ENCODE assay signal across 27 cellular contexts in the genomic region with DNA sequence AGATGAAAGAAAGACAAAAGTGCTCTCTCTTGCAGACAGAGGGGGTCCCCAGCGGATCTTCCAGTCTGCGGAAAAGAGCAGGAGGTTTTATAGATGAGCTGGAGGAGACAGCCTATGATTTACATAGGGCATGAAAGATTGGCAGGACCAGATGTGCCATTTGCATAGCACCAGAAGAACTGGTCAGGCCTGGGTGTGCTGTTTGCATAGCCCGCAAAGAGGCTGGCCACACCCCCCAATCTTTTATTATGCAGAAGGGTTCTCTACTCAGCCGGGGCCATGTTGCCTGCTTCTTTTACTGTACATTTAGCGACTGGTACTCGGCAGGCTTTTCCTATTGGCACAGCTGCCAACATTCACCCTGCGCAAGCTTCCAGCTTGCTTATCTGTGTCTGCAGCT.
"Had no signal": no experiment of that assay in that cellular context is flagged by ENCODE, and none has a peak within 500 bp of the region (broad histone marks: within the 10 kb centered on the region; RNA-seq: fewer than 3 reads in every experiment).

No MANE protein-coding gene starts in this region.

- H3K4me2 ChIP-seq: KMS-11 had no signal

- H3K9me3 Mint-ChIP-seq: activated CD4-positive, alpha-beta memory T cell treated with anti-CD3 and anti-CD28 coated beads, Interleukin-2, amount 10 ng/mL, durations not matched to agents 7 days and 5 days; activated T-helper 2 cell treated with anti-CD3 and anti-CD28 coated beads, Interferon-gamma antibody, Interleukin-2, Interleukin-4, amounts not matched to agents 10 μg/mL and 5 μg/mL and 100 μg/mL, durations not matched to agents 14 hours and 24 hours and 36 hours had no signal

- H3K9ac ChIP-seq: KMS-11 had no signal

- H3K36me3 Mint-ChIP-seq: activated naive CD4-positive, alpha-beta T cell treated with anti-CD3 and anti-CD28 coated beads, Interleukin-2, amount 10 ng/mL, durations not matched to agents 7 days and 5 days; activated naive CD8-positive, alpha-beta T cell treated with anti-CD3 and anti-CD28 coated beads for 36 hours; T-cell had no signal

- H3K27me3 ChIP-seq: brain microvascular endothelial cell, cardiac muscle cell, MG63 had no signal

- H3K27ac ChIP-seq: brain microvascular endothelial cell, cardiac muscle cell, KMS-11, SK-N-MC had no signal

- H3K27ac Mint-ChIP-seq: activated CD4-positive, alpha-beta memory T cell treated with anti-CD3 and anti-CD28 coated beads, Interleukin-2, amount 10 ng/mL, durations not matched to agents 7 days and 5 days; activated CD4-positive, alpha-beta T cell treated with anti-CD3 and anti-CD28 coated beads for 36 hours; activated naive CD4-positive, alpha-beta T cell treated with anti-CD3 and anti-CD28 coated beads, Interleukin-2, amount 10 ng/mL, durations not matched to agents 7 days and 5 days; activated naive CD8-positive, alpha-beta T cell treated with anti-CD3 and anti-CD28 coated beads for 36 hours; activated T-cell treated with anti-CD3 and anti-CD28 coated beads, Interleukin-2, amount 50 U/mL, for 72 hours; activated T-helper 2 cell treated with anti-CD3 and anti-CD28 coated beads, Interferon-gamma antibody, Interleukin-2, Interleukin-4, amounts not matched to agents 10 μg/mL and 5 μg/mL and 100 μg/mL, durations not matched to agents 14 hours and 24 hours and 36 hours; T-cell had no signal

- H3K9me3 ChIP-seq: MG63 had no signal

- H3K4me1 Mint-ChIP-seq: activated CD4-positive, alpha-beta memory T cell treated with anti-CD3 and anti-CD28 coated beads, Interleukin-2, amount 10 ng/mL, durations not matched to agents 7 days and 5 days; activated CD4-positive, alpha-beta T cell treated with anti-CD3 and anti-CD28 coated beads for 36 hours; activated naive CD4-positive, alpha-beta T cell treated with anti-CD3 and anti-CD28 coated beads, Interleukin-2, amount 10 ng/mL, durations not matched to agents 7 days and 5 days; activated naive CD8-positive, alpha-beta T cell treated with anti-CD3 and anti-CD28 coated beads for 36 hours; T-cell had no signal

- H3K36me3 ChIP-seq: brain microvascular endothelial cell, cardiac muscle cell, MG63 had no signal

- H3K4me3 ChIP-seq: cardiac muscle cell, MG63, SK-N-MC had no signal

- H3K4me3 Mint-ChIP-seq: activated CD4-positive, alpha-beta memory T cell treated with anti-CD3 and anti-CD28 coated beads, Interleukin-2, amount 10 ng/mL, durations not matched to agents 7 days and 5 days; activated CD4-positive, alpha-beta T cell treated with anti-CD3 and anti-CD28 coated beads for 36 hours; activated naive CD4-positive, alpha-beta T cell treated with anti-CD3 and anti-CD28 coated beads, Interleukin-2, amount 10 ng/mL, durations not matched to agents 7 days and 5 days; activated naive CD8-positive, alpha-beta T cell treated with anti-CD3 and anti-CD28 coated beads for 36 hours; activated T-cell treated with anti-CD3 and anti-CD28 coated beads, Interleukin-2, amount 50 U/mL, for 72 hours; T-cell had no signal

- DNase-seq: activated CD4-positive, alpha-beta memory T cell treated with anti-CD3 and anti-CD28 coated beads, Interleukin-2, amount 10 ng/mL, durations not matched to agents 7 days and 5 days; activated CD4-positive, alpha-beta T cell treated with anti-CD3 and anti-CD28 coated beads for 36 hours; activated CD4-positive, alpha-beta T cell treated with anti-CD3 and anti-CD28 coated beads, Interleukin-2, amount 50 U/mL, for 1 hour; activated CD8-positive, alpha-beta memory T cell treated with anti-CD3 and anti-CD28 coated beads, Interleukin-2, amount 50 U/mL, for 4 hours; activated gamma-delta T cell treated with Interleukin-2 at 50 U/mL for 16 hours; activated naive CD4-positive, alpha-beta T cell treated with anti-CD3 and anti-CD28 coated beads, Interleukin-2, amount 10 ng/mL, durations not matched to agents 7 days and 5 days; activated naive CD8-positive, alpha-beta T cell treated with anti-CD3 and anti-CD28 coated beads for 36 hours; activated T-cell treated with anti-CD3 and anti-CD28 coated beads, Interleukin-2, amount 50 U/mL, for 72 hours; brain microvascular endothelial cell; MG63; NCI-H1105; NCI-H1436 treated with DMSO at 0.1 percent for 48 hours; NCI-H187; NCI-H2081; NCI-H2171 treated with DMSO at 0.1 percent for 48 hours; NCI-H345; PC-3; SHP77 treated with DMSO at 0.1 percent for 48 hours; T-cell; T-helper 2 cell; T1000 had no signal

- FAIRE-seq: RCC 7860, TTC549 had no signal

- ATAC-seq: activated CD4-positive, alpha-beta T cell treated with anti-CD3 and anti-CD28 coated beads for 36 hours; activated T-cell treated with anti-CD3 and anti-CD28 coated beads, Interleukin-2, amount 50 U/mL, for 72 hours; PC-3; T-cell had no signal

- H3K27me3 Mint-ChIP-seq: activated naive CD4-positive, alpha-beta T cell treated with anti-CD3 and anti-CD28 coated beads, Interleukin-2, amount 10 ng/mL, durations not matched to agents 7 days and 5 days had no signal
